3 cellular contexts compared by ENCODE assay signal in the genomic region with DNA sequence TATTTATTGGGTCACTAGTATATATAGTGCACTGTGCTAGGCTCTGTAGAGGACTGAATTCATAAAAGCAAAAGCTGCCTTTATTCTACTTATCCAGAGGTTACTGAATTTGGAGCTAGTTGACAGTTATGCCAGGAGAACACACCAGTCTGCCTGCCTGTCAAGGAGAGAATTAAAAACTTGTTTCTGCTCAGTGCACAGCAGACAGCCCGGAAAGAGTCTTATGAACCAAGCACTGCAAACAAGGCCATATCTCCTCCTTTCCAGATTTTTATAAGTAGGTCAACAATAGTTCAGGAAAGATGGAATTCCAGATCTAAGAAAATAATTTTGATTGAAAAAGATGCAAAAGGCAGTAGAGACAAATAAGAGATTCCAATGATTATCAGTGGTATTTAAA.
"Had no signal": no experiment of that assay in that cellular context is flagged by ENCODE, and none has a peak within 500 bp of the region (broad histone marks: within the 10 kb centered on the region; RNA-seq: fewer than 3 reads in every experiment).

No MANE protein-coding gene starts in this region.

- H3K4me3 ChIP-seq: GM12878 had no signal

- DNase-seq: GDM1, GF-D8 had no signal
